Comparison of ENCODE assay signal across 18 cellular contexts in the genomic region with DNA sequence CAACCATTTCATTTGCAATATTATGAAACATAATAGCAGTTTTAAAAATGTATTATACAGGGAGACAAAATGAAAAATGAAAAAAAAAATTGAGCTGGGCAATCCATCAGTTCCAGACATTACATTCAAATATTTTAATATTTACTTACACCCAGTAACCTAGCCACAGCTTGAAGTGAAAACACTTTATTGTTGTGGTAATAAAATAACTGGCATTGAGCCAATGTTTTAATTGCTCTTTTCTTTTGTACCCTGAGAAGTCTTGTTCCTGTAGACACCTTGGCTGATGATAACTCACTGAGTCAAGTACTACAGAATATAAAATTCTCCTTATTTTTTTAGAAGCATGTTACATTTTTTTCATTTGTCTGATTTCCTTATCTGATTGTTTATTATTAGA.
DNase-seq lines count a peak whose midpoint lies in the region; ATAC-seq, FAIRE-seq and TF ChIP-seq lines count a peak whose summit lies in the region.
"Had no signal": no experiment of that assay in that cellular context is flagged by ENCODE, and none has a peak within 500 bp of the region (broad histone marks: within the 10 kb centered on the region; RNA-seq: fewer than 3 reads in every experiment).

No MANE protein-coding gene starts in this region.

- ATAC-seq in HG03095 (IDR thresholded peaks at IDR 0.05; ENCODE audit: unreplicated experiment): no peak
- ATAC-seq in SK-N-SH treated with all-trans-retinoic acid at 6 μM for 48 hours: no peak
- ATAC-seq: CD8-positive, alpha-beta T cell had no signal

- no peak for FAIRE-seq in GM19239 (lab: Jason Lieb, UNC)

- DNase-seq in DMS53 (lab: John Stamatoyannopoulos, UW) (peak; percentile 11), DMS53 treated with DMSO at 0.1 percent for 48 hours (lab: John Stamatoyannopoulos, UW; ENCODE audit: unreplicated experiment) (no peak), COR-L47 (lab: John Stamatoyannopoulos, UW) (peak; percentile 58), NCI-H1417 (lab: John Stamatoyannopoulos, UW) (peak; percentile 5 to 91 (median 13)), NCI-H774 (lab: John Stamatoyannopoulos, UW) (peak; percentile 9), GM19239 (ENCODE audit: insufficient read length, low spot score) (no peak)
- DNase-seq: 8988T; Calu3; CD8-positive, alpha-beta T cell; DMS79; H7; NCI-H2171 treated with DMSO at 0.1 percent for 48 hours; NCI-H524 treated with DMSO at 0.1 percent for 48 hours; Peyer's patch; SJCRH30; T-helper 9 cell had no signal

TF ChIP-seq in SK-N-SH treated with all-trans-retinoic acid at 6 μM for 48 hours, 23 proteins besides CTCF, POLR2A, EP300 and RAD21:
- TF ChIP-seq TCF4 (CRISPR knock-in tag; IDR thresholded peaks at IDR 0.05; ENCODE audit: borderline replicate concordance): no peak
- TF ChIP-seq, protein P1, sequence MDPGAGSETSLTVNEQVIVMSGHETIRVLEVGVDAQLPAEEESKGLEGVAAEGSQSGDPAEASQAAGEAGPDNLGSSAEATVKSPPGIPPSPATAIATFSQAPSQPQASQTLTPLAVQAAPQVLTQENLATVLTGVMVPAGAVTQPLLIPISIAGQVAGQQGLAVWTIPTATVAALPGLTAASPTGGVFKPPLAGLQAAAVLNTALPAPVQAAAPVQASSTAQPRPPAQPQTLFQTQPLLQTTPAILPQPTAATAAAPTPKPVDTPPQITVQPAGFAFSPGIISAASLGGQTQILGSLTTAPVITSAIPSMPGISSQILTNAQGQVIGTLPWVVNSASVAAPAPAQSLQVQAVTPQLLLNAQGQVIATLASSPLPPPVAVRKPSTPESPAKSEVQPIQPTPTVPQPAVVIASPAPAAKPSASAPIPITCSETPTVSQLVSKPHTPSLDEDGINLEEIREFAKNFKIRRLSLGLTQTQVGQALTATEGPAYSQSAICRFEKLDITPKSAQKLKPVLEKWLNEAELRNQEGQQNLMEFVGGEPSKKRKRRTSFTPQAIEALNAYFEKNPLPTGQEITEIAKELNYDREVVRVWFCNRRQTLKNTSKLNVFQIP (CRISPR knock-in tag; IDR thresholded peaks at IDR 0.05; ENCODE audit: borderline replicate concordance, low read depth): no peak
- no peak for TF ChIP-seq GLIS3 (CRISPR knock-in tag; IDR thresholded peaks at IDR 0.05)
- no peak for TF ChIP-seq ZFP3 (CRISPR knock-in tag; IDR thresholded peaks at IDR 0.05)

Comparison
In these comparisons a context has a peak if more than half of its experiments do, and no peak if none do; other contexts are left out.
1. DNase-seq: peak in DMS53 (single experiment), COR-L47 (single experiment), NCI-H1417 (3 of 3) and NCI-H774 (single experiment); none in DMS53 treated with DMSO at 0.1 percent for 48 hours (single experiment) and GM19239 (single experiment).